8 cellular contexts compared by ENCODE assay signal in genomic region chrX:154408659-154409221, GRCh38. TPM values are rescaled to one million over a fixed set of nuclear protein-coding genes. Genes with fewer than 3 reads are reported as not detected.
DNase-seq lines count a peak whose midpoint lies in the region; ATAC-seq and TF ChIP-seq lines count a peak whose summit lies in the region.

No MANE protein-coding gene starts in this region.

- H3K27ac Mint-ChIP-seq in Caco-2 (ENCODE audit: unreplicated experiment), result no peak overlapping the region
- no peak overlapping the region for H3K27ac Mint-ChIP-seq in neural crest cell (ENCODE audit: unreplicated experiment)

- H3K27me3 Mint-ChIP-seq in Caco-2 (ENCODE audit: insufficient read depth, unreplicated experiment), result no peaks in the 10 kb centered on the region
- H3K27me3 Mint-ChIP-seq in neural crest cell (ENCODE audit: low read depth), result no peaks in the 10 kb centered on the region

- intact Hi-C loops in Caco-2 (cut with micrococcal nuclease; ENCODE audit: unreplicated experiment), result no loop called here

- H3K36me3 Mint-ChIP-seq in Caco-2 (ENCODE audit: insufficient read depth, unreplicated experiment) (peaks cover 7% of the 10 kb centered on the region), neural crest cell (ENCODE audit: low read depth) (peaks cover 8% of the 10 kb centered on the region)

- H3K9me3 Mint-ChIP-seq in Caco-2 (ENCODE audit: unreplicated experiment), result no peaks in the 10 kb centered on the region
- H3K9me3 Mint-ChIP-seq in neural crest cell, result peaks cover 2% of the 10 kb centered on the region

- POLR2A ChIA-PET in Caco-2 (lab: Charles Lee), result no interaction called here

- peak overlapping the region; percentile 22 for H3K4me3 Mint-ChIP-seq in Caco-2 (ENCODE audit: unreplicated experiment)
- peak overlapping the region; percentile 34 for H3K4me3 Mint-ChIP-seq in neural crest cell

- H3K4me3 ChIP-seq in Caco-2 (ENCODE audit: low read depth, low read length) (peak overlapping the region; percentile 22), coronary artery (peak overlapping the region; percentile 69)

- H3K36me3 ChIP-seq in Caco-2 (ENCODE audit: control insufficient read depth, insufficient read depth, low read length), result no peaks in the 10 kb centered on the region

- ATAC-seq in HG03095 (IDR thresholded peaks at IDR 0.05; ENCODE audit: unreplicated experiment), result peak; percentile 4
- ATAC-seq in HG02970 (IDR thresholded peaks at IDR 0.05; ENCODE audit: low FRiP score, unreplicated experiment), result no peak
- ATAC-seq in HG03342 (IDR thresholded peaks at IDR 0.05; ENCODE audit: unreplicated experiment), result no peak

- no TSS peak for BruUV-seq in Caco-2 (replicated peaks; lab: Mats Ljungman, UMichigan)

- CTCF ChIA-PET in Caco-2 (lab: Charles Lee), result interaction anchor here (0.8 kb wide), 1 partner anchor 82 kb away, joined by 4 read pairs; the partner anchor contains the start of gene SLC10A3

- H3K27ac ChIP-seq in coronary artery, result peak overlapping the region; percentile 31 to 86

- DNase-seq in Caco-2 (no peak), coronary artery (ENCODE audit: low spot score) (no peak), neural crest cell (ENCODE audit: low read depth, low spot score) (no peak), NCI-H2227 (lab: John Stamatoyannopoulos, UW; ENCODE audit: unreplicated experiment) (no peak), HuH-7 (ENCODE audit: low spot score) (no peak)

- peaks cover 7% of the 10 kb centered on the region for H3K4me1 Mint-ChIP-seq in Caco-2 (ENCODE audit: low read depth, unreplicated experiment)
- H3K4me1 Mint-ChIP-seq in neural crest cell, result peaks cover 13% of the 10 kb centered on the region

- no peak for TF ChIP-seq CTCF in Caco-2 (IDR thresholded peaks at IDR 0.05; ENCODE audit: insufficient read depth in 1 of 2, low read depth in 1 of 2, low read length in 1 of 2, severe bottlenecking in 1 of 2, unreplicated experiment in 1 of 2)
- no peak for TF ChIP-seq CTCF in coronary artery (IDR thresholded peaks at IDR 0.05)
- no peak for TF ChIP-seq CTCF in neural crest cell (conservative IDR thresholded peaks at IDR 0.05)

- H3K4me1 ChIP-seq in Caco-2, result peaks cover 5% of the 10 kb centered on the region; the same call in 1 of the 2 replicates

- H3K9me3 ChIP-seq in Caco-2, result no peaks in the 10 kb centered on the region

- H3K27me3 ChIP-seq in Caco-2 (replicated peaks; ENCODE audit: control insufficient read depth, insufficient read depth, low read length), result no peaks in the 10 kb centered on the region

RNA-seq across cellular contexts. Expression of gene DNASE1L1, which starts 0.3 kb away (rescaled TPM):
- total RNA-seq in Caco-2 (2022) (8.8 and 9.7 TPM in 2 replicates), neural crest cell (9.3 and 11.5 TPM in 2 replicates)

RNA-seq across cellular contexts. Expression of gene TAFAZZIN, which starts 2.6 kb away (rescaled TPM):
- total RNA-seq in Caco-2 (2022) (30.2 and 34.0 TPM in 2 replicates), neural crest cell (45.7 and 47.1 TPM in 2 replicates)

RNA-seq across cellular contexts. Expression of gene RPL10, which starts 10.6 kb away (rescaled TPM):
- total RNA-seq in Caco-2 (2022), result 2,081 and 2,086 TPM in 2 replicates
- 2,853 and 2,857 TPM in 2 replicates for total RNA-seq in neural crest cell

RNA-seq across cellular contexts. Expression of gene ATP6AP1, which starts 19.7 kb away (rescaled TPM):
- total RNA-seq in Caco-2 (2022), result 107 and 112 TPM in 2 replicates
- 78.2 and 79.8 TPM in 2 replicates for total RNA-seq in neural crest cell

RNA-seq across cellular contexts. Expression of gene GDI1, which starts 28.2 kb away (rescaled TPM):
- total RNA-seq in Caco-2 (2022) (68.7 and 69.5 TPM in 2 replicates), neural crest cell (206 and 210 TPM in 2 replicates)
